ENCODE assay signal across 32 cellular contexts in genomic region chr19:41984961-41985360, GRCh38. TPM values are rescaled to one million over a fixed set of nuclear protein-coding genes. Genes with fewer than 3 reads are reported as not detected.
"Had no signal": no experiment of that assay in that cellular context is flagged by ENCODE, and none has a peak within 500 bp of the region (broad histone marks: within the 10 kb centered on the region; RNA-seq: fewer than 3 reads in every experiment).

No MANE protein-coding gene starts in this region.

- DNase-seq: heart right ventricle; islet precursor cell; left ventricle myocardium inferior; midbrain; mucosa of descending colon; naive thymus-derived CD4-positive, alpha-beta T cell; ovary; right lobe of liver; stimulated activated CD4-positive, alpha-beta T cell treated with anti-CD3 and anti-CD28 coated beads, Interleukin-1b, Interleukin-23, amount 100 ng/mL, for 48 hours; stimulated activated CD4-positive, alpha-beta T cell treated with anti-CD3 and anti-CD28 coated beads, Interleukin-2, amount 100 ng/mL, for 48 hours; stimulated activated CD4-positive, alpha-beta T cell treated with anti-CD3 and anti-CD28 coated beads, Interleukin-4, amount 100 ng/mL, for 4 hours; stimulated activated CD8-positive, alpha-beta memory T cell treated with anti-CD3 and anti-CD28 coated beads, Interleukin-4, amount 100 ng/mL, for 48 hours; stimulated activated naive B cell treated with anti-CD40 and anti-IgM and Interleukin-4, amounts not matched to agents 10 μg/mL and 1 μg/mL and 100 μg/mL, for 72 hours; substantia nigra; uterus had no signal

- H3K36me3 ChIP-seq: neutrophil, ovary, right lobe of liver, tibial nerve, uterus had no signal

- H3K4me2 ChIP-seq: hepatocyte, smooth muscle cell had no signal

- H3K9me3 Mint-ChIP-seq: natural killer cell treated with Interleukin-12 subunit alpha and Interleukin-12 subunit beta and Interleukin-15 and Interleukin-18, amount 100 ng/mL, for 72 hours; stimulated activated naive B cell treated with anti-CD40 and anti-IgM and Interleukin-4, amounts not matched to agents 10 μg/mL and 1 μg/mL and 100 μg/mL, for 72 hours; stimulated activated naive CD8-positive, alpha-beta T cell treated with anti-CD3 and anti-CD28 coated beads, Interleukin-15, Interleukin-2, amounts not matched to agents 100 ng/mL and 50 ng/mL, for 24 hours; type B pancreatic cell had no signal

- H3K4me1 Mint-ChIP-seq: naive thymus-derived CD4-positive, alpha-beta T cell; stimulated activated naive B cell treated with anti-CD40 and anti-IgM and Interleukin-4, amounts not matched to agents 10 μg/mL and 1 μg/mL and 100 μg/mL, for 72 hours had no signal

- ATAC-seq: mucosa of descending colon; naive thymus-derived CD4-positive, alpha-beta T cell; stimulated activated naive B cell treated with anti-CD40 and anti-IgM and Interleukin-4, amounts not matched to agents 10 μg/mL and 1 μg/mL and 100 μg/mL, for 72 hours had no signal

- H3K9me3 ChIP-seq: heart right ventricle, left ventricle myocardium inferior, mucosa of descending colon, neutrophil, ovary, right atrium auricular region, right lobe of liver, tibial nerve, uterus had no signal

- H3K4me3 Mint-ChIP-seq: naive thymus-derived CD4-positive, alpha-beta T cell; natural killer cell treated with Interleukin-12 subunit alpha and Interleukin-12 subunit beta and Interleukin-15 and Interleukin-18, amount 100 ng/mL, for 72 hours; stimulated activated naive B cell treated with anti-CD40 and anti-IgM and Interleukin-4, amounts not matched to agents 10 μg/mL and 1 μg/mL and 100 μg/mL, for 72 hours; stimulated activated naive CD8-positive, alpha-beta T cell treated with anti-CD3 and anti-CD28 coated beads, Interleukin-15, Interleukin-2, amounts not matched to agents 100 ng/mL and 50 ng/mL, for 24 hours; type B pancreatic cell had no signal

- H3K27me3 ChIP-seq: heart right ventricle, neutrophil, ovary, right atrium auricular region, right lobe of liver, tibial nerve, uterus had no signal

- H3K36me3 Mint-ChIP-seq: natural killer cell treated with Interleukin-12 subunit alpha and Interleukin-12 subunit beta and Interleukin-15 and Interleukin-18, amount 100 ng/mL, for 72 hours; stimulated activated naive B cell treated with anti-CD40 and anti-IgM and Interleukin-4, amounts not matched to agents 10 μg/mL and 1 μg/mL and 100 μg/mL, for 72 hours; type B pancreatic cell had no signal

- H3K79me2 ChIP-seq: hepatocyte had no signal

- H3K4me1 ChIP-seq: right atrium auricular region, right lobe of liver, tibial nerve, uterus had no signal

- H2AFZ ChIP-seq: hepatocyte had no signal

- H3K4me3 ChIP-seq: heart right ventricle, hepatocyte, left ventricle myocardium inferior, lung, mucosa of descending colon, ovary, right atrium auricular region, right lobe of liver, smooth muscle cell, tibial nerve, uterus had no signal

- H3K27ac Mint-ChIP-seq: natural killer cell treated with Interleukin-12 subunit alpha and Interleukin-12 subunit beta and Interleukin-15 and Interleukin-18, amount 100 ng/mL, for 72 hours; stimulated activated naive B cell treated with anti-CD40 and anti-IgM and Interleukin-4, amounts not matched to agents 10 μg/mL and 1 μg/mL and 100 μg/mL, for 72 hours; stimulated activated naive CD8-positive, alpha-beta T cell treated with anti-CD3 and anti-CD28 coated beads, Interleukin-15, Interleukin-2, amounts not matched to agents 100 ng/mL and 50 ng/mL, for 24 hours; type B pancreatic cell had no signal

- H3K27ac ChIP-seq: heart right ventricle, hepatocyte, left ventricle myocardium inferior, neutrophil, ovary, right atrium auricular region, right lobe of liver, tibial nerve, uterus had no signal

- H3K27me3 Mint-ChIP-seq: naive thymus-derived CD4-positive, alpha-beta T cell; natural killer cell treated with Interleukin-12 subunit alpha and Interleukin-12 subunit beta and Interleukin-15 and Interleukin-18, amount 100 ng/mL, for 72 hours; stimulated activated naive B cell treated with anti-CD40 and anti-IgM and Interleukin-4, amounts not matched to agents 10 μg/mL and 1 μg/mL and 100 μg/mL, for 72 hours; stimulated activated naive CD8-positive, alpha-beta T cell treated with anti-CD3 and anti-CD28 coated beads, Interleukin-15, Interleukin-2, amounts not matched to agents 100 ng/mL and 50 ng/mL, for 24 hours had no signal

RNA-seq across cellular contexts. Expression of gene ATP1A3, which starts 9.1 kb away (rescaled TPM):
- total RNA-seq: kidney epithelial cell, lower leg skin, mesenteric fat pad, skeletal muscle tissue, smooth muscle cell, tibial nerve had no signal

RNA-seq across cellular contexts. Expression of gene ERFL, which starts 56.7 kb away (rescaled TPM):
- total RNA-seq: kidney epithelial cell, left ventricle myocardium inferior, myocyte, pulmonary artery endothelial cell, renal cortical epithelial cell, right atrium auricular region, right lobe of liver, skeletal muscle tissue, temporal lobe had no signal
